ENCODE assay signal across 1 cellular context in the genomic region with DNA sequence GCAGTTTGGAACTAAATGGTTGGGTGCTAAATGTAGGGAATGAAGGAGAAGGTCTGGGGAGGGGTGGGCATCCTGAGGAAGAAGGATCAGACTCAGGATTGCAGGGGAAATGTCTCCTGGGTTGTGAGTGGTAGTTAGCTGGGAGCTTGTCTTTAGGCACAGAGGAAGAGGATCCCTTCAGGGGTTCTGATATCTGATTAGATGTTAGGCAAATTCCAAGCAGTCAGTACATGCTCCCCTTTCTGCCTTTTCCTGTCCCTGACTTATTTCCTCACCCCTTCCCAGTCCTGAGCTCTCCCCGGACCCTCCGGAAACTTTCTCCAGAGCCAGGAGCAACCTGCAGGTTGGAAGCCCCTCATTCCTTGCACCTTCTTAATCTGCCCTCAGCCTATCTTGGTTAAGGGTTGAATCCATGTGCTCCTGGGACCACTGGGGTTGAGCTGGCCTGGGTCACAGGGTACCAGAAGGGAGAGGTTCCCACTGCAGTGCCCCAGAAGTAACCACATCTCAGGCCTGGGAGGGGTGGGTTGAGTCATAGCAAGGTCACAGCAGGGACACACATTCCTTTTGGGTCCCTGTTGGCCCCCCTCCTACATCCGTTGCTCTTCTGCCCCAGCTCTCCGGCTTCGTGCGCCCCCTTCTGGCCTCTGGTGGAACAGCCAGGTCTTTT.
TF ChIP-seq lines count a peak whose summit lies in the region.

No MANE protein-coding gene starts in this region.

TF ChIP-seq in HepG2, 621 proteins besides CTCF, POLR2A, EP300 and RAD21 (continued from another document and continues in another):
- TF ChIP-seq, protein P1, sequence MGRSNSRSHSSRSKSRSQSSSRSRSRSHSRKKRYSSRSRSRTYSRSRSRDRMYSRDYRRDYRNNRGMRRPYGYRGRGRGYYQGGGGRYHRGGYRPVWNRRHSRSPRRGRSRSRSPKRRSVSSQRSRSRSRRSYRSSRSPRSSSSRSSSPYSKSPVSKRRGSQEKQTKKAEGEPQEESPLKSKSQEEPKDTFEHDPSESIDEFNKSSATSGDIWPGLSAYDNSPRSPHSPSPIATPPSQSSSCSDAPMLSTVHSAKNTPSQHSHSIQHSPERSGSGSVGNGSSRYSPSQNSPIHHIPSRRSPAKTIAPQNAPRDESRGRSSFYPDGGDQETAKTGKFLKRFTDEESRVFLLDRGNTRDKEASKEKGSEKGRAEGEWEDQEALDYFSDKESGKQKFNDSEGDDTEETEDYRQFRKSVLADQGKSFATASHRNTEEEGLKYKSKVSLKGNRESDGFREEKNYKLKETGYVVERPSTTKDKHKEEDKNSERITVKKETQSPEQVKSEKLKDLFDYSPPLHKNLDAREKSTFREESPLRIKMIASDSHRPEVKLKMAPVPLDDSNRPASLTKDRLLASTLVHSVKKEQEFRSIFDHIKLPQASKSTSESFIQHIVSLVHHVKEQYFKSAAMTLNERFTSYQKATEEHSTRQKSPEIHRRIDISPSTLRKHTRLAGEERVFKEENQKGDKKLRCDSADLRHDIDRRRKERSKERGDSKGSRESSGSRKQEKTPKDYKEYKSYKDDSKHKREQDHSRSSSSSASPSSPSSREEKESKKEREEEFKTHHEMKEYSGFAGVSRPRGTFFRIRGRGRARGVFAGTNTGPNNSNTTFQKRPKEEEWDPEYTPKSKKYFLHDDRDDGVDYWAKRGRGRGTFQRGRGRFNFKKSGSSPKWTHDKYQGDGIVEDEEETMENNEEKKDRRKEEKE (IDR thresholded peaks at IDR 0.05): no peak
- TF ChIP-seq ZSCAN25 (CRISPR knock-in tag; IDR thresholded peaks at IDR 0.05): no peak
- no peak for TF ChIP-seq TCF7L2 (IDR thresholded peaks at IDR 0.05; ENCODE audit: low read depth, low read length)
- TF ChIP-seq MZF1 (CRISPR knock-in tag; IDR thresholded peaks at IDR 0.05; ENCODE audit: borderline replicate concordance): no peak
- peak; percentile 52; the same call in 1 of the 2 replicates for TF ChIP-seq ZNF746 (CRISPR knock-in tag; IDR thresholded peaks at IDR 0.05)
- TF ChIP-seq ELF1 (CRISPR knock-in tag; IDR thresholded peaks at IDR 0.05): peak; percentile 21; the same call in 1 of the 2 replicates
- TF ChIP-seq, protein P2, sequence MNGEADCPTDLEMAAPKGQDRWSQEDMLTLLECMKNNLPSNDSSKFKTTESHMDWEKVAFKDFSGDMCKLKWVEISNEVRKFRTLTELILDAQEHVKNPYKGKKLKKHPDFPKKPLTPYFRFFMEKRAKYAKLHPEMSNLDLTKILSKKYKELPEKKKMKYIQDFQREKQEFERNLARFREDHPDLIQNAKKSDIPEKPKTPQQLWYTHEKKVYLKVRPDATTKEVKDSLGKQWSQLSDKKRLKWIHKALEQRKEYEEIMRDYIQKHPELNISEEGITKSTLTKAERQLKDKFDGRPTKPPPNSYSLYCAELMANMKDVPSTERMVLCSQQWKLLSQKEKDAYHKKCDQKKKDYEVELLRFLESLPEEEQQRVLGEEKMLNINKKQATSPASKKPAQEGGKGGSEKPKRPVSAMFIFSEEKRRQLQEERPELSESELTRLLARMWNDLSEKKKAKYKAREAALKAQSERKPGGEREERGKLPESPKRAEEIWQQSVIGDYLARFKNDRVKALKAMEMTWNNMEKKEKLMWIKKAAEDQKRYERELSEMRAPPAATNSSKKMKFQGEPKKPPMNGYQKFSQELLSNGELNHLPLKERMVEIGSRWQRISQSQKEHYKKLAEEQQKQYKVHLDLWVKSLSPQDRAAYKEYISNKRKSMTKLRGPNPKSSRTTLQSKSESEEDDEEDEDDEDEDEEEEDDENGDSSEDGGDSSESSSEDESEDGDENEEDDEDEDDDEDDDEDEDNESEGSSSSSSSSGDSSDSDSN (CRISPR knock-in tag; IDR thresholded peaks at IDR 0.05): no peak
- no peak for TF ChIP-seq NKX3-1 (CRISPR knock-in tag; IDR thresholded peaks at IDR 0.05)
- TF ChIP-seq, protein P3, sequence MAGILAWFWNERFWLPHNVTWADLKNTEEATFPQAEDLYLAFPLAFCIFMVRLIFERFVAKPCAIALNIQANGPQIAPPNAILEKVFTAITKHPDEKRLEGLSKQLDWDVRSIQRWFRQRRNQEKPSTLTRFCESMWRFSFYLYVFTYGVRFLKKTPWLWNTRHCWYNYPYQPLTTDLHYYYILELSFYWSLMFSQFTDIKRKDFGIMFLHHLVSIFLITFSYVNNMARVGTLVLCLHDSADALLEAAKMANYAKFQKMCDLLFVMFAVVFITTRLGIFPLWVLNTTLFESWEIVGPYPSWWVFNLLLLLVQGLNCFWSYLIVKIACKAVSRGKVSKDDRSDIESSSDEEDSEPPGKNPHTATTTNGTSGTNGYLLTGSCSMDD (CRISPR knock-in tag; IDR thresholded peaks at IDR 0.05): no peak
- TF ChIP-seq, protein P4, sequence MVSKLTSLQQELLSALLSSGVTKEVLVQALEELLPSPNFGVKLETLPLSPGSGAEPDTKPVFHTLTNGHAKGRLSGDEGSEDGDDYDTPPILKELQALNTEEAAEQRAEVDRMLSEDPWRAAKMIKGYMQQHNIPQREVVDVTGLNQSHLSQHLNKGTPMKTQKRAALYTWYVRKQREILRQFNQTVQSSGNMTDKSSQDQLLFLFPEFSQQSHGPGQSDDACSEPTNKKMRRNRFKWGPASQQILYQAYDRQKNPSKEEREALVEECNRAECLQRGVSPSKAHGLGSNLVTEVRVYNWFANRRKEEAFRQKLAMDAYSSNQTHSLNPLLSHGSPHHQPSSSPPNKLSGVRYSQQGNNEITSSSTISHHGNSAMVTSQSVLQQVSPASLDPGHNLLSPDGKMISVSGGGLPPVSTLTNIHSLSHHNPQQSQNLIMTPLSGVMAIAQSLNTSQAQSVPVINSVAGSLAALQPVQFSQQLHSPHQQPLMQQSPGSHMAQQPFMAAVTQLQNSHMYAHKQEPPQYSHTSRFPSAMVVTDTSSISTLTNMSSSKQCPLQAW (CRISPR knock-in tag; IDR thresholded peaks at IDR 0.05): peak; percentile 48; the same call in 1 of the 2 replicates
- TF ChIP-seq, protein P5, sequence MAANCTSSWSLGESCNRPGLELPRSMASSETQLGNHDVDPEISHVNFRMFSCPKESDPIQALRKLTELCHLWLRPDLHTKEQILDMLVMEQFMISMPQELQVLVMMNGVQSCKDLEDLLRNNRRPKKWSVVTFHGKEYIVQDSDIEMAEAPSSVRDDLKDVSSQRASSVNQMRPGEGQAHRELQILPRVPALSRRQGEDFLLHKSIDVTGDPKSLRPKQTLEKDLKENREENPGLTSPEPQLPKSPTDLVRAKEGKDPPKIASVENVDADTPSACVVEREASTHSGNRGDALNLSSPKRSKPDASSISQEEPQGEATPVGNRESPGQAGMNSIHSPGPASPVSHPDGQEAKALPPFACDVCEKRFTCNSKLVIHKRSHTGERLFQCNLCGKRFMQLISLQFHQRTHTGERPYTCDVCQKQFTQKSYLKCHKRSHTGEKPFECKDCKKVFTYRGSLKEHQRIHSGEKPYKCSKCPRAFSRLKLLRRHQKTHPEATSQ (CRISPR knock-in tag; IDR thresholded peaks at IDR 0.05; ENCODE audit: borderline replicate concordance): no peak
- TF ChIP-seq, protein P6, sequence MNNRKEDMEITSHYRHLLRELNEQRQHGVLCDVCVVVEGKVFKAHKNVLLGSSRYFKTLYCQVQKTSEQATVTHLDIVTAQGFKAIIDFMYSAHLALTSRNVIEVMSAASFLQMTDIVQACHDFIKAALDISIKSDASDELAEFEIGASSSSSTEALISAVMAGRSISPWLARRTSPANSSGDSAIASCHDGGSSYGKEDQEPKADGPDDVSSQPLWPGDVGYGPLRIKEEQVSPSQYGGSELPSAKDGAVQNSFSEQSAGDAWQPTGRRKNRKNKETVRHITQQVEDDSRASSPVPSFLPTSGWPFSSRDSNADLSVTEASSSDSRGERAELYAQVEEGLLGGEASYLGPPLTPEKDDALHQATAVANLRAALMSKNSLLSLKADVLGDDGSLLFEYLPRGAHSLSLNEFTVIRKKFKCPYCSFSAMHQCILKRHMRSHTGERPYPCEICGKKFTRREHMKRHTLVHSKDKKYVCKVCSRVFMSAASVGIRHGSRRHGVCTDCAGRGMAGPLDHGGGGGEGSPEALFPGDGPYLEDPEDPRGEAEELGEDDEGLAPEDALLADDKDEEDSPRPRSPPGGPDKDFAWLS (CRISPR knock-in tag; IDR thresholded peaks at IDR 0.05; ENCODE audit: borderline replicate concordance): no peak
- TF ChIP-seq, protein P7, sequence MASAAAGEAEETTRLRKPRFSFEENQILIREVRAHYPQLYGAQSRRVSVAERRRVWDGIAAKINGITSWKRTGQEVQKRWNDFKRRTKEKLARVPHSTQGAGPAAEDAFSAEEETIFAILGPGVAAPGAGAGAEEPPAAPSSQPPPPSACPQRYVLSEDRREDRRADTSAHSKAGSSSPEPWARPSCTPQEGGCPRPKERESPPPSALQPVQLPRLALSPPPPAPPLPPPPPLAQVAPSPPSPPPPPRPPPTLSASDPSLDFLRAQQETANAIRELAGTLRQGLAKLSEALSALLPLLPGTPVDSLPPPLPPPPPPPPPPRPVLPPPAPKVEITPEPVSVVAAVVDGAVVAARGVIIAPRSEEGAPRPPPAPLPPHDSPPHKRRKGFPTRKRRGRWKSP (CRISPR knock-in tag; IDR thresholded peaks at IDR 0.05): peak; percentile 43; the same call in 1 of the 2 replicates
- TF ChIP-seq FOXA3 (CRISPR knock-in tag; IDR thresholded peaks at IDR 0.05): peak; percentile 42; the same call in 1 of the 2 replicates
- no peak for TF ChIP-seq ZFP82 (CRISPR knock-in tag; IDR thresholded peaks at IDR 0.05; ENCODE audit: borderline replicate concordance)
- TF ChIP-seq, protein P8, sequence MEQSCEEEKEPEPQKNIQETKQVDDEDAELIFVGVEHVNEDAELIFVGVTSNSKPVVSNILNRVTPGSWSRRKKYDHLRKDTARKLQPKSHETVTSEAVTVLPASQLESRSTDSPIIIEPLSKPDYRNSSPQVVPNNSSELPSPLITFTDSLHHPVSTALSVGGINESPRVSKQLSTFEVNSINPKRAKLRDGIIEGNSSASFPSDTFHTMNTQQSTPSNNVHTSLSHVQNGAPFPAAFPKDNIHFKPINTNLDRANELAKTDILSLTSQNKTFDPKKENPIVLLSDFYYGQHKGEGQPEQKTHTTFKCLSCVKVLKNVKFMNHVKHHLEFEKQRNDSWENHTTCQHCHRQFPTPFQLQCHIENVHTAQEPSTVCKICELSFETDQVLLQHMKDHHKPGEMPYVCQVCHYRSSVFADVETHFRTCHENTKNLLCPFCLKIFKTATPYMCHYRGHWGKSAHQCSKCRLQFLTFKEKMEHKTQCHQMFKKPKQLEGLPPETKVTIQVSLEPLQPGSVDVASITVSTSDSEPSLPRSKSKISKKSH (CRISPR knock-in tag; IDR thresholded peaks at IDR 0.05; ENCODE audit: borderline replicate concordance): 0 out of 2 replicates have a peak, but pooled peaks have one; percentile 21
- TF ChIP-seq ZNF788 (CRISPR knock-in tag; IDR thresholded peaks at IDR 0.05; ENCODE audit: borderline replicate concordance): peak; percentile 9; the same call in 1 of the 2 replicates
- TF ChIP-seq ZBTB38 (CRISPR knock-in tag; IDR thresholded peaks at IDR 0.05): no peak
- TF ChIP-seq, protein P9, sequence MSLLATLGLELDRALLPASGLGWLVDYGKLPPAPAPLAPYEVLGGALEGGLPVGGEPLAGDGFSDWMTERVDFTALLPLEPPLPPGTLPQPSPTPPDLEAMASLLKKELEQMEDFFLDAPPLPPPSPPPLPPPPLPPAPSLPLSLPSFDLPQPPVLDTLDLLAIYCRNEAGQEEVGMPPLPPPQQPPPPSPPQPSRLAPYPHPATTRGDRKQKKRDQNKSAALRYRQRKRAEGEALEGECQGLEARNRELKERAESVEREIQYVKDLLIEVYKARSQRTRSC (CRISPR knock-in tag; IDR thresholded peaks at IDR 0.05; ENCODE audit: low read depth): no peak
- no peak for TF ChIP-seq PRMT3 (CRISPR knock-in tag; IDR thresholded peaks at IDR 0.05; ENCODE audit: borderline replicate concordance, low read depth)
- TF ChIP-seq ZNF335 (CRISPR knock-in tag; IDR thresholded peaks at IDR 0.05): 0 out of 2 replicates have a peak, but pooled peaks have one; percentile 41
- TF ChIP-seq HNRNPUL1 (IDR thresholded peaks at IDR 0.05; ENCODE audit: low read depth, low read length): no peak
- TF ChIP-seq MIXL1 (CRISPR knock-in tag; IDR thresholded peaks at IDR 0.05): no peak
- TF ChIP-seq NR2C2 (CRISPR knock-in tag; IDR thresholded peaks at IDR 0.05; ENCODE audit: borderline replicate concordance): peak; percentile 42; the same call in 1 of the 2 replicates
- no peak for TF ChIP-seq FOXJ3 (CRISPR knock-in tag; IDR thresholded peaks at IDR 0.05; ENCODE audit: borderline replicate concordance)
- peak; percentile 73 for TF ChIP-seq GATAD2A (CRISPR knock-in tag; IDR thresholded peaks at IDR 0.05)
- TF ChIP-seq DNMT1 (CRISPR knock-in tag; IDR thresholded peaks at IDR 0.05): no peak
- TF ChIP-seq NR2F6 (IDR thresholded peaks at IDR 0.05): peak; percentile 54; the same call in 1 of the 2 replicates
- TF ChIP-seq NR2F6 (CRISPR knock-in tag; IDR thresholded peaks at IDR 0.05): peak; percentile 62
- 0 out of 2 replicates have a peak, but pooled peaks have one; percentile 35 for TF ChIP-seq JUN (CRISPR knock-in tag; IDR thresholded peaks at IDR 0.05)
- TF ChIP-seq ATRX (CRISPR knock-in tag; IDR thresholded peaks at IDR 0.05; ENCODE audit: borderline replicate concordance): no peak
- no peak for TF ChIP-seq TP53 (CRISPR knock-in tag; conservative IDR thresholded peaks at IDR 0.05)
- no peak; the same call in 1 of the 2 replicates for TF ChIP-seq ELF3 (CRISPR knock-in tag; IDR thresholded peaks at IDR 0.05)
- no peak for TF ChIP-seq HOXD1 (CRISPR knock-in tag; IDR thresholded peaks at IDR 0.05)
